8 cellular contexts compared by ENCODE assay signal in the genomic region with DNA sequence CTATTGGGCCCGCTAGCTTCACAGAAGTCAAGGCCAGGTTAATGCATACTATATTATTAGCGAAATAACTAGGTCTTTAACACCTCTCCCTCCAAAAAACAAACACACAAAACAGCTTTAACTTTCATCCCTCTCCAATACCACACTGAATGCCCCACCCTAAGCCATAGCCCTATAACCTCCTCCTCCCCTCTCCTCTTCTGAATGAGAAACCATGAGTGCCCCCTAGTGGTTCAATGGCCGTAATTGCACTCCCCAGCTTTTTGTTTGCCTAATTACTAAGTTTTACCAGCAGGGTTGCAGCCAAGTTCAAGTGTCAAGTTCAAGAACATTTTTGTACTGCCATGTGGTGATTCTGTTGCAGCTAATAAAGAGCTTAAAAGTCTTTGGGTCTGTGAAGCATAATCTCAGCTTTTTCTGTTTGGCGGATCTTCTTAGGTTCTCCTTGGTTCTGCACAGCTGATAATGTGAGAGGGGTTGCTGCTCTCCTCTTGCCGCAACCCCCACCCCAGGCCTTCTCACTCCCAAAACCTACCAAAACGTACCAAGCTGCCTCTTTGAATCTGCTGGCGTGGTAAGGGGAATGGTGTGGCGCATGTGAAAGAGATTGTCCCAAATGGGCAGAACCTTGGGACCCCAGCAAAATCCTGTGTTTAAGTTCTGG.
DNase-seq lines count a peak whose midpoint lies in the region; ATAC-seq and TF ChIP-seq lines count a peak whose summit lies in the region.

No MANE protein-coding gene starts in this region.

- DNase-seq in AG09319 (ENCODE audit: extremely low read depth, low read depth) (peak; percentile 63), NCI-H748 treated with DMSO at 0.1 percent for 48 hours (lab: John Stamatoyannopoulos, UW) (peak; percentile 72), ecto neural progenitor cell (ENCODE audit: low spot score) (peak; percentile 73), medulla oblongata (ENCODE audit: extremely low spot score) (peak; percentile 94)
- DNase-seq in activated CD4-positive, alpha-beta T cell treated with anti-CD3 and anti-CD28 coated beads, Interleukin-2, amount 50 U/mL, for 4 hours = peak; percentile 49 to 55
- peak; percentile 7 for DNase-seq in stimulated activated CD8-positive, alpha-beta memory T cell treated with anti-CD3 and anti-CD28 coated beads, Interleukin-15, amount 100 ng/mL, for 24 hours (ENCODE audit: low read depth)

- ATAC-seq in GM19035 (IDR thresholded peaks at IDR 0.05; ENCODE audit: unreplicated experiment) = peak; percentile 87
- ATAC-seq in HG03521 (IDR thresholded peaks at IDR 0.05; ENCODE audit: unreplicated experiment) = peak; percentile 78

- TF ChIP-seq CTCF in AG09319 (IDR thresholded peaks at IDR 0.05; ENCODE audit: low read depth, low read length) = peak; percentile 84

Comparison
In these comparisons a context has a peak if more than half of its experiments do, and no peak if none do; other contexts are left out.
1. Peak in every context shown above with its lines: DNase-seq and ATAC-seq.
2. DNase-seq: peak in every context shown above with its lines; median percentile 94 in medulla oblongata; 73 in ecto neural progenitor cell; 72 in NCI-H748 treated with DMSO at 0.1 percent for 48 hours; 63 in AG09319; 52 in activated CD4-positive, alpha-beta T cell treated with anti-CD3 and anti-CD28 coated beads, Interleukin-2, amount 50 U/mL, for 4 hours; 7 in stimulated activated CD8-positive, alpha-beta memory T cell treated with anti-CD3 and anti-CD28 coated beads, Interleukin-15, amount 100 ng/mL, for 24 hours.